ENCODE assay signal across 31 cellular contexts in the genomic region with DNA sequence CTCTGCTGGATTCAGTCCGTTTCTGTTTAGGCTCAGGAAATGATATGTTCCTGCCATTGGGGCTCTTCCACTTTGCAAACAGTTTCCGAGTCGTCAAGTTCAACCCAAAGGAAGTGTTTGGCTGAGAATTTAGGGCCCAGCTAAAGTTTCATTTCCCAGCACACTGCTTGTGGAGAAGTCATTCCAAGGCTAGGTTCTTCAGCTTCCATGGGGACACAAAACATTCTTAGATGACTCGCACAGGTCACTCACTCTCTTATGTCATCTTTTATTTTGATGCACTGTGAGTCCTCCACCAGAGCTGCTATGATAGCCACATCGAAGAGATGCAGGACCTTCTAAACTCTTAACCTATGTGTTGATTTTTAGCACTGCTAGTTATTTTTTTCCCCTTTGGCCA.
DNase-seq lines count a peak whose midpoint lies in the region; ATAC-seq, FAIRE-seq and TF ChIP-seq lines count a peak whose summit lies in the region.
"Had no signal": no experiment of that assay in that cellular context is flagged by ENCODE, and none has a peak within 500 bp of the region (broad histone marks: within the 10 kb centered on the region; RNA-seq: fewer than 3 reads in every experiment).

No MANE protein-coding gene starts in this region.

- TF ChIP-seq CTCF in astrocyte (IDR thresholded peaks at IDR 0.05; ENCODE audit: insufficient read depth, low read depth, low read length), result no peak
- no peak for TF ChIP-seq CTCF in osteocyte (IDR thresholded peaks at IDR 0.05)

- no peaks in the 10 kb centered on the region for H4K20me1 ChIP-seq in astrocyte (ENCODE audit: insufficient read depth, low read length)
- no peaks in the 10 kb centered on the region for H4K20me1 ChIP-seq in Karpas-422 (ENCODE audit: insufficient read depth, low read depth, low read length)

- no peak for ATAC-seq in GM18511 (IDR thresholded peaks at IDR 0.05; ENCODE audit: unreplicated experiment)
- ATAC-seq: activated CD8-positive, alpha-beta T cell treated with anti-CD3 and anti-CD28 coated beads, Interleukin-2, amount 10 ng/mL, durations not matched to agents 7 days and 5 days; activated naive CD4-positive, alpha-beta T cell treated with anti-CD3 and anti-CD28 coated beads, Interleukin-2, amount 50 U/mL, for 72 hours; left lobe of liver; stimulated activated effector memory CD8-positive, alpha-beta T cell treated with anti-CD3 and anti-CD28 coated beads, Interleukin-12 subunit alpha, Interleukin-12 subunit beta, amount 100 ng/mL, for 72 hours had no signal

- H3K27ac Mint-ChIP-seq in astrocyte (ENCODE audit: unreplicated experiment), result peak overlapping the region; percentile 48
- H3K27ac Mint-ChIP-seq in osteocyte (ENCODE audit: unreplicated experiment), result no peak overlapping the region
- H3K27ac Mint-ChIP-seq: activated CD8-positive, alpha-beta T cell treated with anti-CD3 and anti-CD28 coated beads, Interleukin-2, amount 10 ng/mL, durations not matched to agents 7 days and 5 days; activated naive CD4-positive, alpha-beta T cell treated with anti-CD3 and anti-CD28 coated beads, Interleukin-2, amount 50 U/mL, for 72 hours; activated T-helper 2 cell treated with anti-CD3 and anti-CD28 coated beads, Interferon-gamma antibody, Interleukin-2, Interleukin-4, amounts not matched to agents 10 μg/mL and 5 μg/mL and 100 μg/mL, durations not matched to agents 14 hours and 24 hours and 36 hours; CD14-positive monocyte; naive B cell; stimulated activated effector memory CD8-positive, alpha-beta T cell treated with anti-CD3 and anti-CD28 coated beads, Interleukin-12 subunit alpha, Interleukin-12 subunit beta, amount 100 ng/mL, for 72 hours had no signal

- H3K4me2 ChIP-seq in astrocyte (ENCODE audit: low read length) (no peak overlapping the region), Karpas-422 (ENCODE audit: low read depth, low read length, poor library complexity, severe bottlenecking) (no peak overlapping the region)

- no peaks in the 10 kb centered on the region for H3K79me2 ChIP-seq in astrocyte (ENCODE audit: insufficient read depth, low read length)
- H3K79me2 ChIP-seq in Karpas-422 (ENCODE audit: low read length), result no peaks in the 10 kb centered on the region

- no peak for FAIRE-seq in astrocyte (lab: Jason Lieb, UNC)
- FAIRE-seq: bronchial epithelial cell, GM19239 had no signal

- H3K36me3 ChIP-seq in astrocyte (ENCODE audit: insufficient read depth, low read length) (peaks cover 3% of the 10 kb centered on the region), Karpas-422 (ENCODE audit: insufficient read depth, low read length) (no peaks in the 10 kb centered on the region)
- H3K36me3 ChIP-seq: colonic mucosa, neutrophil, transverse colon had no signal

- H3K27me3 ChIP-seq in astrocyte (ENCODE audit: insufficient read depth, low read length) (no peaks in the 10 kb centered on the region), Karpas-422 (ENCODE audit: low read length) (no peaks in the 10 kb centered on the region)
- H3K27me3 ChIP-seq: colonic mucosa, neutrophil, transverse colon had no signal

- H3K9me3 Mint-ChIP-seq in astrocyte (ENCODE audit: unreplicated experiment) (no peaks in the 10 kb centered on the region), osteocyte (ENCODE audit: unreplicated experiment) (no peaks in the 10 kb centered on the region)
- H3K9me3 Mint-ChIP-seq: activated naive CD4-positive, alpha-beta T cell treated with anti-CD3 and anti-CD28 coated beads, Interleukin-2, amount 50 U/mL, for 72 hours; activated T-helper 2 cell treated with anti-CD3 and anti-CD28 coated beads, Interferon-gamma antibody, Interleukin-2, Interleukin-4, amounts not matched to agents 10 μg/mL and 5 μg/mL and 100 μg/mL, durations not matched to agents 14 hours and 24 hours and 36 hours had no signal

- no peak overlapping the region for H2AFZ ChIP-seq in astrocyte (ENCODE audit: low read depth, low read length)
- no peak overlapping the region for H2AFZ ChIP-seq in Karpas-422 (ENCODE audit: low read length)

- peak; percentile 35 for DNase-seq in HT1080 (ENCODE audit: low read depth)
- DNase-seq in astrocyte (ENCODE audit: low read depth), result no peak
- peak; percentile 36 to 72 for DNase-seq in lung microvascular endothelial cell (ENCODE audit: low read depth in 2 of 2)
- DNase-seq in posterior cingulate gyrus, result no peak
- DNase-seq in osteocyte (ENCODE audit: extremely low spot score, unreplicated experiment), result no peak
- DNase-seq in Karpas-422, result no peak
- DNase-seq: activated CD4-positive, alpha-beta T cell treated with anti-CD3 and anti-CD28 coated beads for 4 hours; activated CD8-positive, alpha-beta T cell treated with anti-CD3 and anti-CD28 coated beads, Interleukin-2, amount 10 ng/mL, durations not matched to agents 7 days and 5 days; amygdala; colonic mucosa; effector CD8-positive, alpha-beta T cell; glutamatergic neuron; GOT3; KG1; naive B cell; NCI-H1417; NCI-H2029 treated with DMSO at 0.1 percent for 48 hours; NCI-H526; SIG-M5; SW 1271; transverse colon; WERI-Rb-1 had no signal

- H3K27ac ChIP-seq in astrocyte (ENCODE audit: low read depth, low read length), result peak overlapping the region; percentile 80
- no peak overlapping the region for H3K27ac ChIP-seq in Karpas-422 (ENCODE audit: low read length)
- H3K27ac ChIP-seq: colonic mucosa, neutrophil, transverse colon, WERI-Rb-1 had no signal

- peaks cover 15% of the 10 kb centered on the region for H3K36me3 Mint-ChIP-seq in astrocyte (ENCODE audit: low read depth, unreplicated experiment)
- peaks cover 36% of the 10 kb centered on the region for H3K36me3 Mint-ChIP-seq in osteocyte (ENCODE audit: unreplicated experiment)
- H3K36me3 Mint-ChIP-seq: activated naive CD4-positive, alpha-beta T cell treated with anti-CD3 and anti-CD28 coated beads, Interleukin-2, amount 50 U/mL, for 72 hours; CD14-positive monocyte; naive B cell; stimulated activated effector memory CD8-positive, alpha-beta T cell treated with anti-CD3 and anti-CD28 coated beads, Interleukin-12 subunit alpha, Interleukin-12 subunit beta, amount 100 ng/mL, for 72 hours had no signal

- no peak overlapping the region for H3K9ac ChIP-seq in astrocyte (ENCODE audit: low read length)
- no peak overlapping the region for H3K9ac ChIP-seq in Karpas-422 (ENCODE audit: low read length)

- H3K9me3 ChIP-seq in astrocyte (ENCODE audit: insufficient read depth, low read depth, low read length), result no peaks in the 10 kb centered on the region
- H3K9me3 ChIP-seq in Karpas-422 (ENCODE audit: low read length), result no peaks in the 10 kb centered on the region
- H3K9me3 ChIP-seq: colonic mucosa, neutrophil, transverse colon had no signal

- no peaks in the 10 kb centered on the region for H3K27me3 Mint-ChIP-seq in astrocyte (ENCODE audit: low read depth, unreplicated experiment)
- no peaks in the 10 kb centered on the region for H3K27me3 Mint-ChIP-seq in osteocyte (ENCODE audit: unreplicated experiment)
- H3K27me3 Mint-ChIP-seq: naive B cell had no signal

- H3K4me1 ChIP-seq in astrocyte (ENCODE audit: insufficient read depth, low read length) (peaks cover 20% of the 10 kb centered on the region), Karpas-422 (ENCODE audit: low read length) (no peaks in the 10 kb centered on the region)
- H3K4me1 ChIP-seq: colonic mucosa, transverse colon had no signal

- intact Hi-C loops in posterior cingulate gyrus (cut with DNase I), result no loop called here

- H3K4me1 Mint-ChIP-seq in astrocyte (ENCODE audit: low read depth, unreplicated experiment) (peaks cover 34% of the 10 kb centered on the region), osteocyte (ENCODE audit: unreplicated experiment) (peaks cover 29% of the 10 kb centered on the region)
- H3K4me1 Mint-ChIP-seq: CD14-positive monocyte; naive B cell; stimulated activated effector memory CD8-positive, alpha-beta T cell treated with anti-CD3 and anti-CD28 coated beads, Interleukin-12 subunit alpha, Interleukin-12 subunit beta, amount 100 ng/mL, for 72 hours had no signal

- H3K4me3 ChIP-seq in astrocyte (ENCODE audit: insufficient read depth, low read depth, low read length) (no peak overlapping the region), Karpas-422 (ENCODE audit: low read length) (no peak overlapping the region)
- H3K4me3 ChIP-seq: colonic mucosa, transverse colon had no signal

- no peaks in the 10 kb centered on the region for H3K9me2 ChIP-seq in Karpas-422 (replicated peaks; ENCODE audit: insufficient read depth, low read length)

- H3K4me3 Mint-ChIP-seq in astrocyte (ENCODE audit: unreplicated experiment), result no peak overlapping the region
- H3K4me3 Mint-ChIP-seq in osteocyte (ENCODE audit: unreplicated experiment), result no peak overlapping the region
- H3K4me3 Mint-ChIP-seq: activated CD8-positive, alpha-beta T cell treated with anti-CD3 and anti-CD28 coated beads, Interleukin-2, amount 10 ng/mL, durations not matched to agents 7 days and 5 days; CD14-positive monocyte; naive B cell; stimulated activated effector memory CD8-positive, alpha-beta T cell treated with anti-CD3 and anti-CD28 coated beads, Interleukin-12 subunit alpha, Interleukin-12 subunit beta, amount 100 ng/mL, for 72 hours had no signal

Comparison
In these comparisons a context has a peak if more than half of its experiments do, and no peak if none do; other contexts are left out.
1. DNase-seq: peak in HT1080 (single experiment) and lung microvascular endothelial cell (2 of 2); none in astrocyte (single experiment), posterior cingulate gyrus (0 of 10), osteocyte (single experiment) and Karpas-422 (single experiment).